ENCODE assay signal across 9 cellular contexts in the genomic region with DNA sequence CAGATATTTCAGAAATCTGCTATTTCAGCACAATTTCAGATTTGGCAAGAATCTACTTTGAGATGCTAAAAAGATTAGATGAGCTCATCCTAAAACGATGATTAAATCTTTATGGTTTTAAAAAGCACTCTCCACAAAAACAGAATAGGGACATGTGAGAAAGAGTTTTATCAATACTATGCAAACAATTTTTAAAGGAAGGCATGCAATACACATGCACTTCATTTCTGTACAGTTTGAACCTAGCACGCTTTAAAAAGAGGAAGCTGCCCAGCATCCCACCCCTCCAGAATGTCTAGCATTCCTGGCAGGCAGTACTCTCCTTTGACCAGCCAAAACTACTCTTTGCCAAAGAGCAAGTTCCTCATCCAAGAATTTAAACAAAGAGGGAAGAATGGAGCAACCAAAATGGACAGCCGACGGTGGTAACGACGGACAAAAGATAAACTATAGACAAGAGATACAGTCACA. TPM values are rescaled to one million over a fixed set of nuclear protein-coding genes. Genes with fewer than 3 reads are reported as not detected.
DNase-seq lines count a peak whose midpoint lies in the region; ATAC-seq, FAIRE-seq and TF ChIP-seq lines count a peak whose summit lies in the region.
"Had no signal": no experiment of that assay in that cellular context is flagged by ENCODE, and none has a peak within 500 bp of the region (broad histone marks: within the 10 kb centered on the region; RNA-seq: fewer than 3 reads in every experiment).

No MANE protein-coding gene starts in this region.

- peaks cover 0 to 81% (median 38%) of the 10 kb centered on the region in 9 donors for H3K4me1 ChIP-seq in heart right ventricle
- peaks cover 41 to 42% of the 10 kb centered on the region in 2 donors for H3K4me1 ChIP-seq in gastrocnemius medialis

- H3K9me3 ChIP-seq in heart right ventricle = no peaks in the 10 kb centered on the region
- H3K9me3 ChIP-seq in gastrocnemius medialis = no peaks in the 10 kb centered on the region

- H3K27ac ChIP-seq in heart right ventricle (peak overlapping the region; percentile 94 to 99 (median 98)), gastrocnemius medialis (peak overlapping the region; percentile 86 to 93 (median 92))

- H3K9me3 Mint-ChIP-seq in WTC11 = no peaks in the 10 kb centered on the region

- H3K36me3 ChIP-seq in heart right ventricle = no peaks in the 10 kb centered on the region
- H3K36me3 ChIP-seq in gastrocnemius medialis = no peaks in the 10 kb centered on the region

- peak; percentile 41 for DNase-seq in ELR (ENCODE audit: low read depth)
- DNase-seq in WTC11 (ENCODE audit: low spot score) = no peak
- DNase-seq in heart right ventricle = no peak
- no peak for DNase-seq in gastrocnemius medialis
- DNase-seq in stimulated activated CD8-positive, alpha-beta memory T cell treated with anti-CD3 and anti-CD28 coated beads, Interleukin-4, amount 100 ng/mL, for 48 hours = no peak
- DNase-seq in stimulated activated CD4-positive, alpha-beta T cell treated with anti-CD3 and anti-CD28 coated beads, Interleukin-15, amount 100 ng/mL, for 24 hours = no peak
- DNase-seq in left colon = no peak
- DNase-seq in urothelium cell line (ENCODE audit: low spot score) = no peak
- DNase-seq: activated effector memory CD4-positive, alpha-beta T cell treated with Interleukin-2 at 50 U/mL for 16 hours had no signal

- H3K27ac Mint-ChIP-seq in WTC11 = no peak overlapping the region

- H3K4me3 Mint-ChIP-seq in WTC11 = peak overlapping the region; percentile 79

- H3K27me3 Mint-ChIP-seq in WTC11 (ENCODE audit: low read depth) = peaks cover 62% of the 10 kb centered on the region

- CTCF ChIA-PET in WTC11 (lab: Charles Lee) = interaction anchor here (1.0 to 3.8 kb wide), 7 partner anchors 11 to 326 kb away, joined by 3 to 72 read pairs (median 13); no protein-coding TSS in a partner anchor

- in situ Hi-C loops in gastrocnemius medialis (cut with MboI; ENCODE audit: low sequenced_read_pairs in 4 of 4) = no loop called here

- ATAC-seq in WTC11 (no peak), heart right ventricle (peak in 4 of 8 donors; percentile 19 to 36 (median 33)), gastrocnemius medialis (no peak), left colon (no peak)

- peaks cover 24% of the 10 kb centered on the region for H3K4me1 Mint-ChIP-seq in WTC11

- no peak for TF ChIP-seq POLR2A in gastrocnemius medialis (IDR thresholded peaks at IDR 0.05)

- H3K4me3 ChIP-seq in heart right ventricle (peak overlapping the region; percentile 75 to 100 (median 92)), gastrocnemius medialis (peak overlapping the region; percentile 78 to 86 (median 80))

- TF ChIP-seq CTCF in WTC11 (IDR thresholded peaks at IDR 0.05) (no peak), heart right ventricle (IDR thresholded peaks at IDR 0.05) (no peak), gastrocnemius medialis (IDR thresholded peaks at IDR 0.05 in 4 of 5, conservative IDR thresholded peaks at IDR 0.05 in 1 of 5) (no peak)

- intact Hi-C loops in heart right ventricle (cut with DNase I) = loop anchor here in 7 of 10 donors (2.0 to 5.0 kb wide), 5 partner anchors 39 to 189 kb away; no protein-coding TSS in a partner anchor
- intact Hi-C loops in gastrocnemius medialis (cut with DNase I; ENCODE audit: low total_unique reads) = loop anchor here (2.0 to 5.0 kb wide), 3 partner anchors 99 to 624 kb away; no protein-coding TSS in a partner anchor
- intact Hi-C loops in left colon (cut with DNase I, micrococcal nuclease) = loop anchor here in 1 of 2 donors (5.0 kb wide), 1 partner anchor 174 kb away; no protein-coding TSS in a partner anchor

- FAIRE-seq in urothelium cell line (lab: Jason Lieb, UNC) = no peak

- WGBS in heart right ventricle, 2 donors = 0% methylated on average over 6 of the region's 6 CpGs

- no peaks in the 10 kb centered on the region for H3K36me3 Mint-ChIP-seq in WTC11

- H3K27me3 ChIP-seq in heart right ventricle = peaks cover 0 to 92% (median 0%) of the 10 kb centered on the region in 7 donors
- H3K27me3 ChIP-seq in gastrocnemius medialis = no peaks in the 10 kb centered on the region

- POLR2A ChIA-PET in WTC11 (lab: Charles Lee) = no interaction called here

TF ChIP-seq in WTC11, 78 proteins besides CTCF, POLR2A, EP300 and RAD21 (continues in another document):
- TF ChIP-seq, protein P1, sequence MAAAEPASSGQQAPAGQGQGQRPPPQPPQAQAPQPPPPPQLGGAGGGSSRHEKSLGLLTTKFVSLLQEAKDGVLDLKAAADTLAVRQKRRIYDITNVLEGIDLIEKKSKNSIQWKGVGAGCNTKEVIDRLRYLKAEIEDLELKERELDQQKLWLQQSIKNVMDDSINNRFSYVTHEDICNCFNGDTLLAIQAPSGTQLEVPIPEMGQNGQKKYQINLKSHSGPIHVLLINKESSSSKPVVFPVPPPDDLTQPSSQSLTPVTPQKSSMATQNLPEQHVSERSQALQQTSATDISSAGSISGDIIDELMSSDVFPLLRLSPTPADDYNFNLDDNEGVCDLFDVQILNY (CRISPR knock-in tag; IDR thresholded peaks at IDR 0.05) = no peak
- TF ChIP-seq KAT7 (CRISPR knock-in tag; IDR thresholded peaks at IDR 0.05; ENCODE audit: borderline replicate concordance) (no peak), ARID4B (CRISPR knock-in tag; IDR thresholded peaks at IDR 0.05; ENCODE audit: borderline replicate concordance) (no peak), ZBTB21 (CRISPR knock-in tag; IDR thresholded peaks at IDR 0.05; ENCODE audit: borderline replicate concordance) (no peak), CDX4 (CRISPR knock-in tag; IDR thresholded peaks at IDR 0.05; ENCODE audit: borderline replicate concordance) (no peak)

RNA-seq across cellular contexts. Expression of gene ARHGAP29, which starts 1.3 kb away (rescaled TPM):
- total RNA-seq in WTC11 (2021) (3.5 to 6.6 TPM (median 4.4 TPM) in 3 replicates), heart right ventricle (10 to 100 TPM; 20.9 to 34.3 (median 28.8) TPM), gastrocnemius medialis (10 to 100 TPM in 3 of 4 donors, 1 to 10 TPM in 1; 10.0 to 13.5 (median 11.6) TPM), left colon (1 to 10 TPM; 3.8 to 6.3 TPM)
- polyA plus RNA-seq in heart right ventricle = 10 to 100 TPM in 1 of 2 donors, 1 to 10 TPM in 1; 8.8 to 23.8 TPM
